ENCODE assay signal across 32 cellular contexts in the genomic region with DNA sequence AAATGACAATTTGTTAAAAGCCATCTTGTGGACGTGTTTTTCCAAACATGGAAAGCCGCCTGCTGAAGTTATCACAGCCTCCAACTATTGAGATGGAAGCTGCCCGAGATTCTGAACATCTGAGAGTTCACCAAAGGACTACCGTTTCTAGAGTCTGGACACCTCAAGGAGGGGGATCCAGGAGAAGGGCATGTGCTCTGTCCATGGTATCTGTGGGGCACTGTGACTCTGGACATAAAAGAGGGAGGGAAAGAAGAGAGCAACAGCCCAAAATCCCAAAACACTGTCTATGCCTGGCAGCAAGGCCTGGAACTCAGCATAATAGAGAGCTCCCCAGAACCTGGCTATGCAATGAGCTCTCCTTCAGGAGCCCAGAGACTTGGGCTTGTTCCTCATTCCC.
"Had no signal": no experiment of that assay in that cellular context is flagged by ENCODE, and none has a peak within 500 bp of the region (broad histone marks: within the 10 kb centered on the region; RNA-seq: fewer than 3 reads in every experiment).

No MANE protein-coding gene starts in this region.

- H3K36me3 Mint-ChIP-seq: mesothelial cell of epicardium; naive thymus-derived CD8-positive, alpha-beta T cell had no signal

- H2AFZ ChIP-seq: parathyroid adenoma had no signal

- H3K27ac ChIP-seq: epithelial cell of prostate, esophagus squamous epithelium, gastrocnemius medialis, parathyroid adenoma, right atrium auricular region, spleen, tibial nerve had no signal

- H3K4me1 Mint-ChIP-seq: activated CD4-positive, alpha-beta memory T cell treated with anti-CD3 and anti-CD28 coated beads, Interleukin-2, amount 10 ng/mL, durations not matched to agents 7 days and 5 days; activated CD4-positive, alpha-beta T cell treated with anti-CD3 and anti-CD28 coated beads, Interleukin-2, amount 10 ng/mL, durations not matched to agents 7 days and 5 days; activated naive CD8-positive, alpha-beta T cell treated with anti-CD3 and anti-CD28 coated beads, Interleukin-2, amount 50 U/mL, for 24 hours; activated T-helper 17 cell treated with anti-CD3 and anti-CD28 coated beads, Interleukin-2, amount 50 U/mL, for 72 hours; naive thymus-derived CD8-positive, alpha-beta T cell had no signal

- H3K9me3 ChIP-seq: esophagus squamous epithelium, gastrocnemius medialis, right atrium auricular region had no signal

- FAIRE-seq: bronchial epithelial cell, colon, endometrium, keratinocyte had no signal

- H3K27me3 ChIP-seq: esophagus squamous epithelium, right atrium auricular region, tibial nerve had no signal

- H3K79me2 ChIP-seq: parathyroid adenoma had no signal

- H3K27ac Mint-ChIP-seq: activated CD4-positive, alpha-beta memory T cell treated with anti-CD3 and anti-CD28 coated beads, Interleukin-2, amount 10 ng/mL, durations not matched to agents 7 days and 5 days; activated CD4-positive, alpha-beta T cell treated with anti-CD3 and anti-CD28 coated beads, Interleukin-2, amount 10 ng/mL, durations not matched to agents 7 days and 5 days; activated naive CD8-positive, alpha-beta T cell treated with anti-CD3 and anti-CD28 coated beads, Interleukin-2, amount 50 U/mL, for 24 hours; activated T-helper 17 cell treated with anti-CD3 and anti-CD28 coated beads, Interleukin-2, amount 50 U/mL, for 72 hours; mesothelial cell of epicardium; naive thymus-derived CD8-positive, alpha-beta T cell had no signal

- H3K27me3 Mint-ChIP-seq: activated CD4-positive, alpha-beta memory T cell treated with anti-CD3 and anti-CD28 coated beads, Interleukin-2, amount 10 ng/mL, durations not matched to agents 7 days and 5 days; activated CD4-positive, alpha-beta T cell treated with anti-CD3 and anti-CD28 coated beads, Interleukin-2, amount 10 ng/mL, durations not matched to agents 7 days and 5 days; activated naive CD8-positive, alpha-beta T cell treated with anti-CD3 and anti-CD28 coated beads, Interleukin-2, amount 50 U/mL, for 24 hours had no signal

- ATAC-seq: activated naive CD8-positive, alpha-beta T cell treated with anti-CD3 and anti-CD28 coated beads, Interleukin-2, amount 50 U/mL, for 24 hours; activated T-cell treated with anti-CD3 and anti-CD28 coated beads, Interleukin-2, amount 50 U/mL, for 4 hours; activated T-helper 17 cell treated with anti-CD3 and anti-CD28 coated beads, Interleukin-2, amount 50 U/mL, for 72 hours; gastrocnemius medialis; left cardiac atrium; naive thymus-derived CD8-positive, alpha-beta T cell had no signal

- H3K4me3 ChIP-seq: esophagus squamous epithelium, gastrocnemius medialis, right atrium auricular region, spleen, tibial nerve had no signal

- H3K9ac ChIP-seq: parathyroid adenoma had no signal

- H3K4me3 Mint-ChIP-seq: activated CD4-positive, alpha-beta memory T cell treated with anti-CD3 and anti-CD28 coated beads, Interleukin-2, amount 10 ng/mL, durations not matched to agents 7 days and 5 days; activated CD4-positive, alpha-beta T cell treated with anti-CD3 and anti-CD28 coated beads, Interleukin-2, amount 10 ng/mL, durations not matched to agents 7 days and 5 days; activated naive CD8-positive, alpha-beta T cell treated with anti-CD3 and anti-CD28 coated beads, Interleukin-2, amount 50 U/mL, for 24 hours; activated T-cell treated with anti-CD3 and anti-CD28 coated beads, Interleukin-2, amount 50 U/mL, for 4 hours; activated T-helper 17 cell treated with anti-CD3 and anti-CD28 coated beads, Interleukin-2, amount 50 U/mL, for 72 hours; mesothelial cell of epicardium; naive thymus-derived CD8-positive, alpha-beta T cell; neural crest cell had no signal

- H3K9me3 Mint-ChIP-seq: activated CD4-positive, alpha-beta memory T cell treated with anti-CD3 and anti-CD28 coated beads, Interleukin-2, amount 10 ng/mL, durations not matched to agents 7 days and 5 days; activated T-helper 17 cell treated with anti-CD3 and anti-CD28 coated beads, Interleukin-2, amount 50 U/mL, for 72 hours; neural crest cell had no signal

- DNase-seq: activated CD4-positive, alpha-beta memory T cell treated with anti-CD3 and anti-CD28 coated beads, Interleukin-2, amount 10 ng/mL, durations not matched to agents 7 days and 5 days; activated CD4-positive, alpha-beta T cell treated with anti-CD3 and anti-CD28 coated beads, Interleukin-2, amount 10 ng/mL, durations not matched to agents 7 days and 5 days; activated CD4-positive, CD25-positive, alpha-beta regulatory T cell treated with anti-CD3 and anti-CD28 coated beads, Interleukin-2, amount 50 U/mL, for 72 hours; activated CD8-positive, alpha-beta memory T cell treated with anti-CD3 and anti-CD28 coated beads, Interleukin-2, amount 50 U/mL, for 48 hours; activated gamma-delta T cell treated with Interleukin-2 at 50 U/mL for 16 hours; activated naive CD4-positive, alpha-beta T cell treated with anti-CD3 and anti-CD28 coated beads, Interleukin-2, amount 50 U/mL, for 16 hours; activated naive CD8-positive, alpha-beta T cell treated with anti-CD3 and anti-CD28 coated beads, Interleukin-2, amount 50 U/mL, for 24 hours; activated T-cell treated with anti-CD3 and anti-CD28 coated beads, Interleukin-2, amount 50 U/mL, for 4 hours; effector CD8-positive, alpha-beta T cell; esophagus squamous epithelium; gastrocnemius medialis; glutamatergic neuron; hippocampal formation; left cardiac atrium; mammary epithelial cell; naive thymus-derived CD8-positive, alpha-beta T cell; occipital lobe; spleen; stimulated activated CD4-positive, alpha-beta T cell treated with anti-CD3 and anti-CD28 coated beads, Interleukin-2, amount 100 ng/mL, for 48 hours; stimulated activated naive CD4-positive, alpha-beta T cell treated with Interleukin-2 at 50 U/mL for 16 hours; T-helper 2 cell had no signal

- H3K4me1 ChIP-seq: esophagus squamous epithelium, gastrocnemius medialis, parathyroid adenoma, right atrium auricular region, spleen had no signal

- H3K36me3 ChIP-seq: esophagus squamous epithelium, gastrocnemius medialis, right atrium auricular region, spleen, tibial nerve had no signal
